ENCODE assay signal across 8 cellular contexts in the genomic region with DNA sequence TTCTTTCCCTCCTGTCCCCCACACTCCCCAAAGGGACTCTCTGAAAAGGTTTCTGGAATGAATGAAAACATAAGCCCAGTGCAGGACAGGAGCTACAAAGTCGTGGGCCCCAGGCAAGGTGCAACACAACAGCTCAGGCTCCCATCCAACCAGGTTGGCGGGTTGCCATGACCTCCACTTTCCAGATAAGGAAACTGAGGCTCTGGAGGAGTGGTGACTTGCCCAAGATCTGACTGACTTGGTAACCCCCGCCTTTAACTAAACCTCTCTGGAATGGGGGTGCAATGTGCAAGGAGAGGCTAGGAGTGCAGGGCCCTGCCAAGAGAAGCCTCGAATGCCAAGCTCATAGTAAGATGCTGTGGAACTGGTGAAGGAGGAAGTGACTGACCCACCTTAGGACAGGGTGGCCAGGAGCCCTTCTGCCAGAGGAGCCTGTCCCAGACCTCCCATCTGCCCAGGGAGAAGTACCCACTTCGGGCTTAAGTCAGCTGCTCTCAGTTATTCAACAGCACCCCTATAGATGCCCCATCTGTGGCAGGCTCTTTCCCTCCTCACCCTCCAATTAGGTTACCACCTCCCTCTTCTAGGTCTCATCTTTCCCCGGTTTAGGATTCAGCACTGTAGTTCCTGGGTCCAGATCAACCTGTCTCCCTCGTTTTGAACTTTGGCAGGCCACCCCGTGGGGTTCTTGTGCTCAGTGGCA. TPM values are rescaled to one million over a fixed set of nuclear protein-coding genes. Genes with fewer than 3 reads are reported as not detected.
DNase-seq lines count a peak whose midpoint lies in the region; TF ChIP-seq lines count a peak whose summit lies in the region.

No MANE protein-coding gene starts in this region.

- H2AFZ ChIP-seq in fibroblast of lung (ENCODE audit: low read length) = peak overlapping the region; percentile 87

- H3K4me1 ChIP-seq in fibroblast of lung (ENCODE audit: control insufficient read depth, extremely low read depth, insufficient read depth, low read length) (peaks cover 7% of the 10 kb centered on the region), sigmoid colon (peaks cover 0 to 34% (median 27%) of the 10 kb centered on the region in 4 donors)

- no peak for TF ChIP-seq POLR2A in sigmoid colon (IDR thresholded peaks at IDR 0.05)

- H3K36me3 ChIP-seq in WERI-Rb-1 (peaks cover 30% of the 10 kb centered on the region), fibroblast of lung (ENCODE audit: control insufficient read depth, insufficient read depth, low read length) (peaks cover 9% of the 10 kb centered on the region), sigmoid colon (peaks cover 0 to 20% (median 18%) of the 10 kb centered on the region in 4 donors)

- TF ChIP-seq EP300 in sigmoid colon (IDR thresholded peaks at IDR 0.05) = no peak

- DNase-seq in GM12865 (ENCODE audit: low read depth) (no peak), WERI-Rb-1 (no peak), fibroblast of lung (ENCODE audit: low read depth in 2 of 2) (no peak), sigmoid colon (no peak), NCI-H446 (lab: John Stamatoyannopoulos, UW) (no peak), Kasumi-1 (lab: John Stamatoyannopoulos, UW) (no peak), NCI-H1930 (lab: John Stamatoyannopoulos, UW) (no peak)
- DNase-seq in stimulated activated naive CD4-positive, alpha-beta T cell (lab: John Stamatoyannopoulos, UW) = no peak

- no peaks in the 10 kb centered on the region for H4K20me1 ChIP-seq in fibroblast of lung (ENCODE audit: control insufficient read depth, extremely low read depth, insufficient read depth, low read length)

- TF ChIP-seq CTCF in GM12865 (IDR thresholded peaks at IDR 0.05; ENCODE audit: insufficient read depth, low read depth, low read length, missing control alignments) = no peak
- no peak for TF ChIP-seq CTCF in WERI-Rb-1 (IDR thresholded peaks at IDR 0.05; ENCODE audit: low read depth, low read length)
- TF ChIP-seq CTCF in fibroblast of lung (conservative IDR thresholded peaks at IDR 0.05 in 1 of 2, IDR thresholded peaks at IDR 0.05 in 1 of 2; ENCODE audit: low read depth in 1 of 2, low read length in 2 of 2) = no peak
- no peak for TF ChIP-seq CTCF in sigmoid colon (IDR thresholded peaks at IDR 0.05)

- no peaks in the 10 kb centered on the region for H3K9me3 ChIP-seq in WERI-Rb-1 (ENCODE audit: severe bottlenecking)
- H3K9me3 ChIP-seq in fibroblast of lung (ENCODE audit: control insufficient read depth, insufficient read depth, low read depth, low read length) = no peaks in the 10 kb centered on the region
- H3K9me3 ChIP-seq in sigmoid colon = no peaks in the 10 kb centered on the region

- intact Hi-C loops in sigmoid colon (cut with DNase I) = no loop called here

- no peak overlapping the region for H3K4me2 ChIP-seq in fibroblast of lung (ENCODE audit: extremely low read depth, insufficient read depth, low read length)

- peak overlapping the region; percentile 96 for H3K4me3 ChIP-seq in GM12865 (ENCODE audit: low read depth, low read length)
- H3K4me3 ChIP-seq in WERI-Rb-1 (ENCODE audit: low read depth, low read length) = no peak overlapping the region
- H3K4me3 ChIP-seq in fibroblast of lung (replicated peaks in 1 of 4; ENCODE audit: control extremely low read depth in 1 of 4, insufficient read depth in 1 of 4, low read depth in 3 of 4, low read length in 4 of 4) = peak overlapping the region in 2 of 4 experiments; percentile 67 to 89
- H3K4me3 ChIP-seq in sigmoid colon = peak overlapping the region in 3 of 4 donors; percentile 95 to 96 (median 96)

- H3K9ac ChIP-seq in fibroblast of lung (ENCODE audit: insufficient read depth, low read length) = no peak overlapping the region

- 40 to 65% methylated on average over 8 of the region's 8 CpGs for WGBS in sigmoid colon, 2 donors

- H3K27me3 ChIP-seq in WERI-Rb-1 (ENCODE audit: insufficient read depth, low read depth, severe bottlenecking) (no peaks in the 10 kb centered on the region), fibroblast of lung (ENCODE audit: control insufficient read depth, insufficient read depth, low read length) (no peaks in the 10 kb centered on the region), sigmoid colon (no peaks in the 10 kb centered on the region)

- H3K27ac ChIP-seq in WERI-Rb-1 = peak overlapping the region; percentile 94
- no peak overlapping the region for H3K27ac ChIP-seq in fibroblast of lung (ENCODE audit: insufficient read depth, low read length)
- H3K27ac ChIP-seq in sigmoid colon = peak overlapping the region; percentile 93 to 95 (median 94)

- H3K79me2 ChIP-seq in fibroblast of lung (ENCODE audit: control insufficient read depth, insufficient read depth, low read length) = peaks cover 22% of the 10 kb centered on the region

RNA-seq across cellular contexts. Expression of gene TNNC1, which starts 0.5 kb away (rescaled TPM):
- 0.33 and 0.51 TPM in 2 replicates for total RNA-seq in fibroblast of lung
- 0.69 and 0.89 TPM in 2 replicates for polyA plus RNA-seq in fibroblast of lung
- polyA plus RNA-seq in fibroblast of lung (2012) = 0.70 and 1.3 TPM in 2 replicates
- polyA minus RNA-seq in fibroblast of lung (ENCODE audit: low replicate concordance) = not detected in 2 replicates
- 1 to 10 TPM in 1 of 4 donors, under 1 TPM in 1, not detected in 2; 0.99 to 2.9 TPM for total RNA-seq in sigmoid colon
- polyA plus RNA-seq in sigmoid colon = 10 to 100 TPM in 2 of 3 donors, 1 to 10 TPM in 1; 2.6 to 34.2 (median 23.6) TPM

RNA-seq across cellular contexts. Expression of gene NISCH, which starts 1.0 kb away (rescaled TPM):
- 51.4 and 69.9 TPM in 2 replicates for total RNA-seq in fibroblast of lung
- polyA plus RNA-seq in fibroblast of lung = 30.8 and 31.1 TPM in 2 replicates
- polyA plus RNA-seq in fibroblast of lung (2012) = 29.8 and 33.1 TPM in 2 replicates
- 96.5 and 108 TPM in 2 replicates for polyA minus RNA-seq in fibroblast of lung (ENCODE audit: low replicate concordance)
- 100 to 1,000 TPM in 1 of 4 donors, 10 to 100 TPM in 3; 53.5 to 113 (median 68.4) TPM for total RNA-seq in sigmoid colon
- 10 to 100 TPM; 14.3 to 47.4 (median 18.0) TPM for polyA plus RNA-seq in sigmoid colon

RNA-seq across cellular contexts. Expression of gene SEMA3G, which starts 9.5 kb away (rescaled TPM):
- total RNA-seq in fibroblast of lung (under 0.01 and 0.17 TPM in 2 replicates), sigmoid colon (1 to 10 TPM; 2.6 to 5.4 (median 4.3) TPM)
- polyA plus RNA-seq in fibroblast of lung (0.02 TPM in 1 of 2 replicates, not detected in the other), sigmoid colon (1 to 10 TPM in 1 of 3 donors, under 1 TPM in 2; 0.23 to 7.4 (median 0.60) TPM)
- 0.10 TPM in 1 of 2 replicates, not detected in the other for polyA plus RNA-seq in fibroblast of lung (2012)
- not detected in 2 replicates for polyA minus RNA-seq in fibroblast of lung (ENCODE audit: low replicate concordance)

RNA-seq across cellular contexts. Expression of gene STAB1, which starts 40.8 kb away (rescaled TPM):
- total RNA-seq in fibroblast of lung = under 0.01 TPM in 2 replicates
- polyA plus RNA-seq in fibroblast of lung = 0.03 and 0.09 TPM in 2 replicates
- polyA plus RNA-seq in fibroblast of lung (2012) = 0.01 and 0.07 TPM in 2 replicates
- polyA minus RNA-seq in fibroblast of lung (ENCODE audit: low replicate concordance) = 0.33 TPM in 1 of 2 replicates, not detected in the other
- total RNA-seq in sigmoid colon = 100 to 1,000 TPM in 3 of 4 donors, 10 to 100 TPM in 1; 92.0 to 138 (median 120) TPM
- polyA plus RNA-seq in sigmoid colon = 10 to 100 TPM; 18.0 to 63.0 (median 58.5) TPM

RNA-seq across cellular contexts. Expression of gene PHF7, which starts 43.9 kb away (rescaled TPM):
- total RNA-seq in fibroblast of lung (3.1 and 5.0 TPM in 2 replicates), sigmoid colon (10 to 100 TPM in 3 of 4 donors, 1 to 10 TPM in 1; 8.9 to 14.1 (median 11.9) TPM)
- polyA plus RNA-seq in fibroblast of lung (5.2 and 5.5 TPM in 2 replicates), sigmoid colon (10 to 100 TPM in 1 of 3 donors, 1 to 10 TPM in 2; 5.3 to 10.5 (median 9.0) TPM)
- 2.7 and 2.8 TPM in 2 replicates for polyA plus RNA-seq in fibroblast of lung (2012)
- 2.4 TPM in 1 of 2 replicates, not detected in the other for polyA minus RNA-seq in fibroblast of lung (ENCODE audit: low replicate concordance)
